8 cellular contexts compared by ENCODE assay signal in genomic region chr11:795638-796564, GRCh38. TPM values are rescaled to one million over a fixed set of nuclear protein-coding genes. Genes with fewer than 3 reads are reported as not detected.
DNase-seq lines count a peak whose midpoint lies in the region; ATAC-seq, FAIRE-seq and TF ChIP-seq lines count a peak whose summit lies in the region.

No MANE protein-coding gene starts in this region.

- H3K36me3 ChIP-seq in RWPE2 (ENCODE audit: low read depth) (peaks cover 7% of the 10 kb centered on the region; the same call in 1 of the 2 replicates), ovary (no peaks in the 10 kb centered on the region), tibial nerve (peaks cover 0 to 59% (median 0%) of the 10 kb centered on the region in 3 donors)

- H3K4me1 ChIP-seq in RWPE2 (ENCODE audit: insufficient read depth, poor library complexity, severe bottlenecking) = peaks cover 2% of the 10 kb centered on the region
- H3K4me1 ChIP-seq in ovary (ENCODE audit: insufficient read depth) = peaks cover 13% of the 10 kb centered on the region
- peaks cover 0 to 33% (median 22%) of the 10 kb centered on the region in 4 donors for H3K4me1 ChIP-seq in tibial nerve

- H3K27me3 ChIP-seq in HL-60 (ENCODE audit: insufficient read depth, poor library complexity, severe bottlenecking) = no peaks in the 10 kb centered on the region
- no peaks in the 10 kb centered on the region for H3K27me3 ChIP-seq in RWPE2 (ENCODE audit: insufficient read depth, poor library complexity, severe bottlenecking)
- H3K27me3 ChIP-seq in ovary = no peaks in the 10 kb centered on the region
- H3K27me3 ChIP-seq in tibial nerve = peaks cover 0 to 2% of the 10 kb centered on the region in 2 donors

- peak; percentile 91 for DNase-seq in EH (ENCODE audit: low read depth)
- peak; percentile 73 to 86 for DNase-seq in HL-60 (ENCODE audit: low read depth in 1 of 2, low spot score in 1 of 2)
- DNase-seq in RWPE2 (ENCODE audit: low spot score) = no peak
- peak; percentile 92 for DNase-seq in activated effector memory CD4-positive, alpha-beta T cell treated with anti-CD3 and anti-CD28 coated beads, Interleukin-2, amount 50 U/mL, for 16 hours
- DNase-seq in frontal cortex (ENCODE audit: low spot score in 2 of 2) = peak; percentile 80 to 84
- peak; percentile 80 to 83 (median 80) for DNase-seq in ovary
- peak; percentile 55 to 57 for DNase-seq in tibial nerve (ENCODE audit: low spot score in 2 of 2)

- intact Hi-C loops in ovary (cut with DNase I) = no loop called here

- H3K27ac ChIP-seq in HL-60 (replicated peaks) (peak overlapping the region; percentile 78), RWPE2 (ENCODE audit: poor library complexity, severe bottlenecking) (peak overlapping the region; percentile 70), ovary (peak overlapping the region; percentile 73), tibial nerve (peak overlapping the region; percentile 52 to 91 (median 84))

- TF ChIP-seq EP300 in ovary (IDR thresholded peaks at IDR 0.05) = no peak
- peak in 1 of 2 donors; percentile 41 for TF ChIP-seq EP300 in tibial nerve (IDR thresholded peaks at IDR 0.05)

- WGBS in ovary, 3 donors = 0 to 2% (median 0%) methylated on average over 13 to 25 of the region's 25 CpGs
- 2 to 7% methylated on average over 12 to 13 of the region's 25 CpGs for WGBS in tibial nerve, 2 donors

- TF ChIP-seq CTCF in HL-60 (IDR thresholded peaks at IDR 0.05; ENCODE audit: insufficient read depth, low read length) (no peak), RWPE2 (IDR thresholded peaks at IDR 0.05; ENCODE audit: poor library complexity, severe bottlenecking) (no peak), ovary (IDR thresholded peaks at IDR 0.05) (no peak), tibial nerve (IDR thresholded peaks at IDR 0.05) (no peak)

- FAIRE-seq in frontal cortex (lab: Jason Lieb, UNC) = no peak

- TF ChIP-seq POLR2A in ovary (IDR thresholded peaks at IDR 0.05) = no peak
- TF ChIP-seq POLR2A in tibial nerve (IDR thresholded peaks at IDR 0.05) = peak in 1 of 2 donors; percentile 33

- H3K4me3 ChIP-seq in HL-60 (replicated peaks; ENCODE audit: insufficient read depth, low read length) = peak overlapping the region; percentile 69
- peak overlapping the region; percentile 69 for H3K4me3 ChIP-seq in RWPE2 (ENCODE audit: severe bottlenecking)
- H3K4me3 ChIP-seq in ovary = peak overlapping the region; percentile 71
- peak overlapping the region; percentile 66 to 94 (median 81) for H3K4me3 ChIP-seq in tibial nerve

- H3K9me3 ChIP-seq in RWPE2 (ENCODE audit: severe bottlenecking) = no peaks in the 10 kb centered on the region
- no peaks in the 10 kb centered on the region for H3K9me3 ChIP-seq in ovary
- H3K9me3 ChIP-seq in tibial nerve = no peaks in the 10 kb centered on the region

- ATAC-seq in RWPE2 (ENCODE audit: low read depth) (peak; percentile 52), GM19328 (IDR thresholded peaks at IDR 0.05; ENCODE audit: unreplicated experiment) (no peak)

RNA-seq across cellular contexts. Expression of gene SLC25A22, which starts 2.2 kb away (rescaled TPM):
- total RNA-seq in frontal cortex (14.7 TPM), ovary (10 to 100 TPM in 6 of 7 donors, 1 to 10 TPM in 1; 6.6 to 23.3 (median 16.7) TPM), tibial nerve (10 to 100 TPM in 2 of 4 donors, 1 to 10 TPM in 2; 8.0 to 17.5 (median 10.0) TPM)
- polyA plus RNA-seq in ovary = 10 to 100 TPM in 1 of 2 donors, under 1 TPM in 1; 0.42 to 11.3 TPM

RNA-seq across cellular contexts. Expression of gene CEND1, which starts 6.0 kb away (rescaled TPM):
- total RNA-seq in frontal cortex (7.3 TPM), ovary (under 1 TPM in 1 of 7 donors, not detected in 6; 0.15 TPM), tibial nerve (not detected)
- polyA plus RNA-seq in ovary = under 1 TPM in 1 of 2 donors, not detected in 1; 0.07 TPM

RNA-seq across cellular contexts. Expression of gene PIDD1, which starts 9.1 kb away (rescaled TPM):
- total RNA-seq in frontal cortex (5.7 TPM), ovary (10 to 100 TPM; 10.1 to 18.1 (median 14.1) TPM), tibial nerve (10 to 100 TPM; 32.2 to 67.5 (median 35.9) TPM)
- 10 to 100 TPM in 1 of 2 donors, under 1 TPM in 1; 0.23 to 14.0 TPM for polyA plus RNA-seq in ovary

RNA-seq across cellular contexts. Expression of gene RPLP2, which starts 13.9 kb away (rescaled TPM):
- 210 TPM for total RNA-seq in frontal cortex
- 1,000 to 10,000 TPM in 5 of 7 donors, 100 to 1,000 TPM in 2; 901 to 4,238 (median 3,176) TPM for total RNA-seq in ovary
- polyA plus RNA-seq in ovary = 1,000 to 10,000 TPM in 1 of 2 donors, 100 to 1,000 TPM in 1; 237 to 2,243 TPM
- 100 to 1,000 TPM; 404 to 765 (median 584) TPM for total RNA-seq in tibial nerve

RNA-seq across cellular contexts. Expression of gene GATD1, which starts 18.6 kb away (rescaled TPM):
- total RNA-seq in frontal cortex = 21.2 TPM
- 10 to 100 TPM; 14.7 to 79.8 (median 59.9) TPM for total RNA-seq in ovary
- polyA plus RNA-seq in ovary = 10 to 100 TPM in 1 of 2 donors, 1 to 10 TPM in 1; 9.4 to 52.1 TPM
- total RNA-seq in tibial nerve = 10 to 100 TPM; 22.1 to 41.4 (median 27.3) TPM
